ENCODE assay signal across 8 cellular contexts in the genomic region with DNA sequence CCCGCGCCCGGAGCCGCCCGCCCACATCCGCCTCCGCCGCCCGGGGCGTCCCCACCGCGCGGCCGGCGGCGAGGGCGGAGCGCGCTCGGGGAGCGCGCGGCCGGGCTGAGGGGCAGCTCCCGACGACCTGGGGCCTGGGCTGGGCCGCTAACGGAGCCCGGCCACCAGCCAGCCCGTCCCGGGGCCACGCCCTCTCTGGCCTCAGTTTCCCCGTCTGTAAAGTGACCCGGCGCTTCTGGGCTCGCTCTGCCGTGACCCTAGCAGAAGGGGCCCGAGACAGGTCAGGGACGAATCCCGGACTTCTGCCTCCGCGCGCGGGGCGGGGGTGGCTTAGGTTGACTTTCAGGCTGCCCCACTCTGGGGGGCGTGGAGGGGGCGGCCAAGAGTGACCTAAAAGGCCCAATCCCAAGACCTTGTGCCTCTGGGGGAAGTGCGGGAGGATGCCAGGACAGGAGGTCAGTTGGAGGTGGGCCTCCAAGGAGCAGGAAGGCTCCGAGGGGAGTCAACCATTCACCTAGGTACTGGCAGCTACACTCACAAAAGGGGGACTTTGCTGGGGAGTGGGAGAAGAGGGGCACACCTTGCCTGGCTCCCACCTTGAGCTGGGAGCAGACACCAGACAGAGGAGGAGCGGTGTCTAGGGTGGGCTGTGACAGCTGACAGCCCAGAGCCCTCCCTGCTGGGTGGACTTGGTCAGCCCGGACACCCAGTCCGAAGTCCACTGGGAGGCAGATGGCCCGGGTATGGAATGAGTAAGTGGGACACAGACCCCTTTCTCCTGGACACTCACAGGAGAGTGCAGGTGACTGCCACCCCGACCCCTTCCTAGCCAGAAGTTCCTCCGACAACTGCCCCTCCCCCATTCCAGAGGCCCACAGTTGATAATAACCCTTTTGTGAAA. TPM values are rescaled to one million over a fixed set of nuclear protein-coding genes. Genes with fewer than 3 reads are reported as not detected.
DNase-seq lines count a peak whose midpoint lies in the region; ATAC-seq and TF ChIP-seq lines count a peak whose summit lies in the region.

No MANE protein-coding gene starts in this region.

- POLR2A ChIA-PET in activated CD4-positive, alpha-beta memory T cell treated with anti-CD3 and anti-CD28 coated beads for 36 hours (lab: Charles Lee), result no interaction called here

- intact Hi-C loops in activated CD4-positive, alpha-beta memory T cell treated with anti-CD3 and anti-CD28 coated beads for 36 hours (cut with micrococcal nuclease), result loop anchor here (2.0 kb wide), 1 partner anchor 31 kb away; no protein-coding TSS in a partner anchor

- peak; percentile 56 for ATAC-seq in effector memory CD8-positive, alpha-beta T cell (replicated peaks)
- peak; percentile 64 for ATAC-seq in stimulated activated naive CD8-positive, alpha-beta T cell treated with anti-CD3 and anti-CD28 coated beads, Interleukin-15, amount 100 ng/mL, for 72 hours
- no peak for ATAC-seq in HG02571 (IDR thresholded peaks at IDR 0.05; ENCODE audit: unreplicated experiment)

- H3K4me3 Mint-ChIP-seq in IgD-negative memory B cell (peak overlapping the region; percentile 66 to 86 (median 78)), mesothelial cell of epicardium (peak overlapping the region; percentile 68)
- peak overlapping the region; percentile 62 for H3K4me3 Mint-ChIP-seq in activated CD4-positive, alpha-beta memory T cell treated with anti-CD3 and anti-CD28 coated beads for 36 hours
- H3K4me3 Mint-ChIP-seq in effector memory CD8-positive, alpha-beta T cell, result peak overlapping the region; percentile 62 to 73
- peak overlapping the region; percentile 77 to 82 for H3K4me3 Mint-ChIP-seq in stimulated activated naive CD8-positive, alpha-beta T cell treated with anti-CD3 and anti-CD28 coated beads, Interleukin-15, amount 100 ng/mL, for 72 hours

- peak overlapping the region; percentile 16 to 85 (median 71) for H3K27ac Mint-ChIP-seq in IgD-negative memory B cell
- peak overlapping the region; percentile 49 for H3K27ac Mint-ChIP-seq in activated CD4-positive, alpha-beta memory T cell treated with anti-CD3 and anti-CD28 coated beads for 36 hours
- H3K27ac Mint-ChIP-seq in effector memory CD8-positive, alpha-beta T cell, result peak overlapping the region in 1 of 2 donors; percentile 81
- H3K27ac Mint-ChIP-seq in mesothelial cell of epicardium, result peak overlapping the region; percentile 59
- H3K27ac Mint-ChIP-seq in stimulated activated naive CD8-positive, alpha-beta T cell treated with anti-CD3 and anti-CD28 coated beads, Interleukin-15, amount 100 ng/mL, for 72 hours, result peak overlapping the region; percentile 67 to 90

- H3K4me1 Mint-ChIP-seq in IgD-negative memory B cell (peaks cover 22 to 26% (median 23%) of the 10 kb centered on the region in 3 donors), mesothelial cell of epicardium (peaks cover 41% of the 10 kb centered on the region)
- H3K4me1 Mint-ChIP-seq in activated CD4-positive, alpha-beta memory T cell treated with anti-CD3 and anti-CD28 coated beads for 36 hours (ENCODE audit: low read depth), result peaks cover 45% of the 10 kb centered on the region
- H3K4me1 Mint-ChIP-seq in effector memory CD8-positive, alpha-beta T cell (ENCODE audit: low read depth in 2 of 2), result peaks cover 28 to 32% of the 10 kb centered on the region in 2 donors
- peaks cover 75% of the 10 kb centered on the region for H3K4me1 Mint-ChIP-seq in stimulated activated naive CD8-positive, alpha-beta T cell treated with anti-CD3 and anti-CD28 coated beads, Interleukin-15, amount 100 ng/mL, for 72 hours

- H3K9me3 Mint-ChIP-seq in IgD-negative memory B cell (no peaks in the 10 kb centered on the region), mesothelial cell of epicardium (no peaks in the 10 kb centered on the region)
- no peaks in the 10 kb centered on the region for H3K9me3 Mint-ChIP-seq in activated CD4-positive, alpha-beta memory T cell treated with anti-CD3 and anti-CD28 coated beads for 36 hours
- H3K9me3 Mint-ChIP-seq in effector memory CD8-positive, alpha-beta T cell, result no peaks in the 10 kb centered on the region
- H3K9me3 Mint-ChIP-seq in stimulated activated naive CD8-positive, alpha-beta T cell treated with anti-CD3 and anti-CD28 coated beads, Interleukin-15, amount 100 ng/mL, for 72 hours, result no peaks in the 10 kb centered on the region

- peak; percentile 38 for DNase-seq in NCI-H82 (lab: John Stamatoyannopoulos, UW)
- no peak for DNase-seq in NCI-H82 treated with DMSO at 0.1 percent for 48 hours (lab: John Stamatoyannopoulos, UW; ENCODE audit: unreplicated experiment)
- DNase-seq in activated CD4-positive, alpha-beta memory T cell treated with anti-CD3 and anti-CD28 coated beads for 36 hours, result peak; percentile 67
- DNase-seq in effector memory CD8-positive, alpha-beta T cell, result peak in 2 of 3 experiments; percentile 35 to 51
- DNase-seq in mesothelial cell of epicardium (ENCODE audit: low spot score in 2 of 2, unreplicated experiment in 2 of 2), result no peak
- DNase-seq in stimulated activated naive CD8-positive, alpha-beta T cell treated with anti-CD3 and anti-CD28 coated beads, Interleukin-15, amount 100 ng/mL, for 72 hours, result peak in 1 of 2 donors; percentile 25

- TF ChIP-seq CTCF in mesothelial cell of epicardium (IDR thresholded peaks at IDR 0.05; ENCODE audit: unreplicated experiment), result no peak

- CTCF ChIA-PET in activated CD4-positive, alpha-beta memory T cell treated with anti-CD3 and anti-CD28 coated beads for 36 hours (lab: Charles Lee), result no interaction called here

- H3K36me3 Mint-ChIP-seq in IgD-negative memory B cell, result no peaks in the 10 kb centered on the region
- no peaks in the 10 kb centered on the region for H3K36me3 Mint-ChIP-seq in activated CD4-positive, alpha-beta memory T cell treated with anti-CD3 and anti-CD28 coated beads for 36 hours
- peaks cover 32% of the 10 kb centered on the region for H3K36me3 Mint-ChIP-seq in effector memory CD8-positive, alpha-beta T cell (ENCODE audit: insufficient read depth)
- no peaks in the 10 kb centered on the region for H3K36me3 Mint-ChIP-seq in mesothelial cell of epicardium

- H3K27me3 Mint-ChIP-seq in IgD-negative memory B cell, result no peaks in the 10 kb centered on the region
- no peaks in the 10 kb centered on the region for H3K27me3 Mint-ChIP-seq in activated CD4-positive, alpha-beta memory T cell treated with anti-CD3 and anti-CD28 coated beads for 36 hours
- no peaks in the 10 kb centered on the region for H3K27me3 Mint-ChIP-seq in effector memory CD8-positive, alpha-beta T cell
- H3K27me3 Mint-ChIP-seq in mesothelial cell of epicardium (ENCODE audit: low read depth), result peaks cover 11% of the 10 kb centered on the region
- peaks cover 24% of the 10 kb centered on the region for H3K27me3 Mint-ChIP-seq in stimulated activated naive CD8-positive, alpha-beta T cell treated with anti-CD3 and anti-CD28 coated beads, Interleukin-15, amount 100 ng/mL, for 72 hours

RNA-seq across cellular contexts. Expression of a gene that starts 0.5 kb away (rescaled TPM):
- polyA plus RNA-seq in IgD-negative memory B cell, result 8.2 TPM
- 100 to 1,000 TPM; 131 to 133 TPM for total RNA-seq in activated CD4-positive, alpha-beta memory T cell treated with anti-CD3 and anti-CD28 coated beads for 36 hours
- total RNA-seq in mesothelial cell of epicardium, result 116 to 122 TPM (median 117 TPM) in 3 replicates

RNA-seq across cellular contexts. Expression of a gene that starts 4.9 kb away (rescaled TPM):
- 1.0 TPM for polyA plus RNA-seq in IgD-negative memory B cell
- 1 to 10 TPM; 3.1 to 3.4 TPM for total RNA-seq in activated CD4-positive, alpha-beta memory T cell treated with anti-CD3 and anti-CD28 coated beads for 36 hours
- 5.8 to 6.7 TPM (median 6.2 TPM) in 3 replicates for total RNA-seq in mesothelial cell of epicardium

RNA-seq across cellular contexts. Expression of a gene that starts 43.1 kb away (rescaled TPM):
- 195 TPM for polyA plus RNA-seq in IgD-negative memory B cell
- total RNA-seq in activated CD4-positive, alpha-beta memory T cell treated with anti-CD3 and anti-CD28 coated beads for 36 hours, result 100 to 1,000 TPM in 1 of 2 experiments, 10 to 100 TPM in 1; 97.6 to 109 TPM
- total RNA-seq in mesothelial cell of epicardium, result 68.7 to 70.9 TPM (median 70.9 TPM) in 3 replicates

Comparison
In these comparisons a context has a peak if more than half of its experiments do, and no peak if none do; other contexts are left out.
1. DNase-seq: peak in NCI-H82 (single experiment), activated CD4-positive, alpha-beta memory T cell treated with anti-CD3 and anti-CD28 coated beads for 36 hours (single experiment) and effector memory CD8-positive, alpha-beta T cell (2 of 3); none in NCI-H82 treated with DMSO at 0.1 percent for 48 hours (single experiment) and mesothelial cell of epicardium (0 of 2).
2. Peak in every context shown above with its lines, with median percentiles within 50 percentile points of each other: H3K4me3 Mint-ChIP-seq.